Comparison of ENCODE assay signal across 19 cellular contexts in genomic region chr16:69928856-69929400, GRCh38.
"Had no signal": no experiment of that assay in that cellular context is flagged by ENCODE, and none has a peak within 500 bp of the region (broad histone marks: within the 10 kb centered on the region; RNA-seq: fewer than 3 reads in every experiment).

No MANE protein-coding gene starts in this region.

- H3K36me3 Mint-ChIP-seq: natural killer cell treated with Interleukin-12 subunit alpha and Interleukin-12 subunit beta and Interleukin-15 and Interleukin-18, amount 100 ng/mL, for 72 hours had no signal

- H3K36me3 ChIP-seq: WERI-Rb-1 had no signal

- DNase-seq: activated CD4-positive, alpha-beta T cell treated with anti-CD3 and anti-CD28 coated beads for 1 hour; activated gamma-delta T cell; activated T-cell treated with anti-CD3 and anti-CD28 coated beads, Interleukin-2, amount 50 U/mL, for 72 hours; body of pancreas; effector memory CD4-positive, alpha-beta T cell; small intestine; stimulated activated CD4-positive, alpha-beta T cell treated with anti-CD3 and anti-CD28 coated beads, Interleukin-15, amount 100 ng/mL, for 24 hours; stimulated activated CD4-positive, alpha-beta T cell treated with anti-CD3 and anti-CD28 coated beads, Interleukin-2, amount 100 ng/mL, for 48 hours; SW 1271; WERI-Rb-1 had no signal

- H3K4me3 ChIP-seq: body of pancreas, esophagus muscularis mucosa, lung, right atrium auricular region, suprapubic skin, upper lobe of left lung had no signal

- H3K4me1 ChIP-seq: upper lobe of left lung had no signal

- ATAC-seq: body of pancreas; natural killer cell treated with Interleukin-12 subunit alpha and Interleukin-12 subunit beta and Interleukin-15 and Interleukin-18, amount 100 ng/mL, for 72 hours had no signal

- H3K4me3 Mint-ChIP-seq: activated naive CD8-positive, alpha-beta T cell; activated T-cell treated with anti-CD3 and anti-CD28 coated beads, Interleukin-2, amount 50 U/mL, for 72 hours; mesothelial cell of epicardium; natural killer cell treated with Interleukin-12 subunit alpha and Interleukin-12 subunit beta and Interleukin-15 and Interleukin-18, amount 100 ng/mL, for 72 hours; stimulated activated naive CD8-positive, alpha-beta T cell treated with anti-CD3 and anti-CD28 coated beads, Interleukin-15, Interleukin-2, amounts not matched to agents 100 ng/mL and 50 ng/mL, for 24 hours had no signal

- H3K27me3 Mint-ChIP-seq: activated naive CD8-positive, alpha-beta T cell; natural killer cell treated with Interleukin-12 subunit alpha and Interleukin-12 subunit beta and Interleukin-15 and Interleukin-18, amount 100 ng/mL, for 72 hours; stimulated activated naive CD8-positive, alpha-beta T cell treated with anti-CD3 and anti-CD28 coated beads, Interleukin-15, Interleukin-2, amounts not matched to agents 100 ng/mL and 50 ng/mL, for 24 hours had no signal

- H3K9me3 ChIP-seq: body of pancreas, esophagus muscularis mucosa, right atrium auricular region, suprapubic skin, upper lobe of left lung had no signal

- H3K27ac ChIP-seq: esophagus muscularis mucosa, upper lobe of left lung, WERI-Rb-1 had no signal

- H3K9me3 Mint-ChIP-seq: activated T-cell treated with anti-CD3 and anti-CD28 coated beads, Interleukin-2, amount 50 U/mL, for 72 hours; mesothelial cell of epicardium; natural killer cell treated with Interleukin-12 subunit alpha and Interleukin-12 subunit beta and Interleukin-15 and Interleukin-18, amount 100 ng/mL, for 72 hours; stimulated activated naive CD8-positive, alpha-beta T cell treated with anti-CD3 and anti-CD28 coated beads, Interleukin-15, Interleukin-2, amounts not matched to agents 100 ng/mL and 50 ng/mL, for 24 hours had no signal

- H3K27me3 ChIP-seq: body of pancreas, esophagus muscularis mucosa, right atrium auricular region, suprapubic skin, upper lobe of left lung had no signal

- H3K27ac Mint-ChIP-seq: activated naive CD8-positive, alpha-beta T cell; stimulated activated naive CD8-positive, alpha-beta T cell treated with anti-CD3 and anti-CD28 coated beads, Interleukin-15, Interleukin-2, amounts not matched to agents 100 ng/mL and 50 ng/mL, for 24 hours had no signal
